10 cellular contexts compared by ENCODE assay signal in genomic region chr1:44418022-44418673, GRCh38. TPM values are rescaled to one million over a fixed set of nuclear protein-coding genes. Genes with fewer than 3 reads are reported as not detected.
A peak's percentile ranks its signal among the peaks of the same experiment; 100 is the strongest.
DNase-seq lines count a peak whose midpoint lies in the region; ATAC-seq, FAIRE-seq and TF ChIP-seq lines count a peak whose summit lies in the region.
"Had no signal": no experiment of that assay in that cellular context is flagged by ENCODE, and none has a peak within 500 bp of the region (broad histone marks: within the 10 kb centered on the region; RNA-seq: fewer than 3 reads in every experiment).

No MANE protein-coding gene starts in this region.

- H3K4me3 ChIP-seq in HepG2 (replicated peaks in 1 of 3; ENCODE audit: insufficient read depth in 1 of 3, low read depth in 2 of 3, low read length in 3 of 3) (peak overlapping the region in 1 of 3 experiments; percentile 14; a peak in 1 of 6 replicates), right lobe of liver (no peak overlapping the region), neural cell (ENCODE audit: low read length) (peak overlapping the region; percentile 62)

- H3K36me3 Mint-ChIP-seq in effector memory CD8-positive, alpha-beta T cell (ENCODE audit: insufficient read depth) = no peaks in the 10 kb centered on the region

- DNase-seq in HepG2 (ENCODE audit: low spot score) (no peak), right lobe of liver (no peak), left colon (no peak), inferior parietal cortex (ENCODE audit: extremely low spot score) (no peak), GM12892 (ENCODE audit: insufficient read length) (no peak)
- DNase-seq in effector memory CD8-positive, alpha-beta T cell = no peak
- DNase-seq: NCI-H1694 had no signal

- H3K4me2 ChIP-seq in HepG2 (ENCODE audit: low read depth, low read length) (no peak overlapping the region), neural cell (ENCODE audit: low read length) (no peak overlapping the region)

- 78% methylated on average over 46 of the region's 46 CpGs for WGBS in HepG2 (ENCODE audit: low lambda C conversion rate)
- 10% methylated on average over 40 of the region's 46 CpGs for WGBS in right lobe of liver (ENCODE audit: insufficient coverage, low coverage, low lambda C conversion rate, missing lambda C conversion rate)

- CTCF ChIA-PET in HepG2 (lab: Yijun Ruan, JAX; ENCODE audit: low intra/inter-chr PET ratio, low total read pairs) = no interaction called here

- no peak overlapping the region for H3K9ac ChIP-seq in HepG2 (ENCODE audit: insufficient read depth, low read depth, low read length)
- H3K9ac ChIP-seq in neural cell (ENCODE audit: low read length) = no peak overlapping the region

- H3K9me3 Mint-ChIP-seq in effector memory CD8-positive, alpha-beta T cell = no peaks in the 10 kb centered on the region

- TF ChIP-seq POLR2A in HepG2 (IDR thresholded peaks at IDR 0.05; ENCODE audit: insufficient read depth in 1 of 2, low read depth in 2 of 2, low read length in 2 of 2) (no peak), right lobe of liver (IDR thresholded peaks at IDR 0.05) (no peak), GM12892 (IDR thresholded peaks at IDR 0.05; ENCODE audit: low read depth, low read length) (no peak)

- H3K27ac ChIP-seq in HepG2 (ENCODE audit: extremely low read length, insufficient read depth, low read length) = no peak overlapping the region
- H3K27ac ChIP-seq in right lobe of liver = no peak overlapping the region
- no peak overlapping the region for H3K27ac ChIP-seq in neural cell (ENCODE audit: low read length)

- H3K4me1 ChIP-seq in HepG2 (ENCODE audit: insufficient read depth, low read length) (peaks cover 20% of the 10 kb centered on the region), right lobe of liver (peaks cover 0 to 7% (median 0%) of the 10 kb centered on the region in 4 donors)

- TF ChIP-seq EP300 in HepG2 (IDR thresholded peaks at IDR 0.05; ENCODE audit: low read depth in 2 of 2, low read length in 2 of 2) (no peak), HepG2 (CRISPR knock-in tag; IDR thresholded peaks at IDR 0.05; ENCODE audit: borderline replicate concordance) (no peak), neural cell (conservative IDR thresholded peaks at IDR 0.05; ENCODE audit: poor library complexity, severe bottlenecking) (no peak)

- no peak overlapping the region for H3K27ac Mint-ChIP-seq in effector memory CD8-positive, alpha-beta T cell

- H4K20me1 ChIP-seq in HepG2 (ENCODE audit: insufficient read depth, low read length) (peaks cover 5% of the 10 kb centered on the region; the same call in 1 of the 2 replicates), neural cell (ENCODE audit: insufficient read depth) (no peaks in the 10 kb centered on the region)

- in situ Hi-C loops in HepG2 (cut with HindIII; ENCODE audit: extremely low pct_ligation_motif_present, low pct_unique_long_range_greater_than_20kb) = no loop called here

- peak overlapping the region; percentile 46 to 48 for H3K4me3 Mint-ChIP-seq in effector memory CD8-positive, alpha-beta T cell

- TF ChIP-seq CTCF in HepG2 (CRISPR knock-in tag; IDR thresholded peaks at IDR 0.05) (no peak), right lobe of liver (IDR thresholded peaks at IDR 0.05) (no peak), neural cell (IDR thresholded peaks at IDR 0.05; ENCODE audit: poor library complexity, severe bottlenecking) (no peak)

- BruUV-seq in HepG2 (replicated peaks; lab: Mats Ljungman, UMichigan) = no TSS peak

- intact Hi-C loops in HepG2 (cut with micrococcal nuclease; ENCODE audit: unreplicated experiment) = no loop called here
- intact Hi-C loops in right lobe of liver (cut with DNase I) = no loop called here
- intact Hi-C loops in left colon (cut with DNase I, micrococcal nuclease) = no loop called here

- H3K36me3 ChIP-seq in HepG2 (replicated peaks in 1 of 2; ENCODE audit: control insufficient read depth in 1 of 2, insufficient read depth in 2 of 2, low read length in 2 of 2) = peaks cover under 1 to 17% of the 10 kb centered on the region in 2 experiments; a peak in 4 of 5 replicates
- no peaks in the 10 kb centered on the region for H3K36me3 ChIP-seq in right lobe of liver
- H3K36me3 ChIP-seq in neural cell (ENCODE audit: insufficient read depth, low read length) = no peaks in the 10 kb centered on the region

- FAIRE-seq in HepG2 (lab: Jason Lieb, UNC) (no peak), GM12892 (lab: Jason Lieb, UNC) (no peak)
- FAIRE-seq: TTC549 had no signal

- no peak overlapping the region for H2AFZ ChIP-seq in HepG2 (ENCODE audit: low read length)
- no peak overlapping the region for H2AFZ ChIP-seq in neural cell (ENCODE audit: low read depth, low read length)

- ATAC-seq in HepG2 (no peak), right lobe of liver (no peak), left colon (no peak), GM18520 (IDR thresholded peaks at IDR 0.05; ENCODE audit: unreplicated experiment) (no peak)
- peak; percentile 52 for ATAC-seq in effector memory CD8-positive, alpha-beta T cell (replicated peaks)

- POLR2A ChIA-PET in HepG2 (lab: Yijun Ruan, JAX) = no interaction called here

- H3K9me3 ChIP-seq in HepG2 (ENCODE audit: low read length) (no peaks in the 10 kb centered on the region), right lobe of liver (no peaks in the 10 kb centered on the region), neural cell (ENCODE audit: low read length) (no peaks in the 10 kb centered on the region)

- TF ChIP-seq RAD21 in HepG2 (CRISPR knock-in tag; IDR thresholded peaks at IDR 0.05) (no peak), neural cell (conservative IDR thresholded peaks at IDR 0.05) (no peak)

- no peaks in the 10 kb centered on the region for H3K79me2 ChIP-seq in HepG2 (ENCODE audit: insufficient read depth, low read length)
- H3K79me2 ChIP-seq in neural cell (replicated peaks; ENCODE audit: insufficient read depth, low read length) = no peaks in the 10 kb centered on the region

- peaks cover 3% of the 10 kb centered on the region for H3F3A ChIP-seq in neural cell (ENCODE audit: insufficient read depth, low read length, poor library complexity, severe bottlenecking)

- H3K27me3 ChIP-seq in HepG2 (ENCODE audit: control insufficient read depth in 1 of 2, insufficient read depth in 2 of 2, low read length in 2 of 2) (peaks cover 0 to 16% of the 10 kb centered on the region in 2 experiments; a peak in 2 of 5 replicates), right lobe of liver (peaks cover 10 to 44% of the 10 kb centered on the region in 2 donors), neural cell (ENCODE audit: insufficient read depth, low read depth, low read length) (peaks cover 77% of the 10 kb centered on the region)

- peaks cover 0 to 1% of the 10 kb centered on the region in 2 donors for H3K4me1 Mint-ChIP-seq in effector memory CD8-positive, alpha-beta T cell (ENCODE audit: low read depth in 2 of 2)

- peaks cover 19 to 38% of the 10 kb centered on the region in 2 donors for H3K27me3 Mint-ChIP-seq in effector memory CD8-positive, alpha-beta T cell

- no peaks in the 10 kb centered on the region for H3K9me2 ChIP-seq in neural cell (ENCODE audit: insufficient read depth, low read length)

TF ChIP-seq in HepG2, 621 proteins besides CTCF, POLR2A, EP300 and RAD21:
- TF ChIP-seq AGO1 (IDR thresholded peaks at IDR 0.05; ENCODE audit: low read depth, low read length, poor library complexity, severe bottlenecking) (peak; percentile 1), ZNF207 (IDR thresholded peaks at IDR 0.05; ENCODE audit: borderline replicate concordance) (no peak)

TF ChIP-seq in neural cell, 6 proteins besides CTCF, POLR2A, EP300 and RAD21:
- TF ChIP-seq EZH2 (IDR thresholded peaks at IDR 0.05; ENCODE audit: borderline replicate concordance, insufficient read depth, low read length, poor library complexity, severe bottlenecking) = peak; percentile 6
- TF ChIP-seq TAF1 (IDR thresholded peaks at IDR 0.05; ENCODE audit: low read depth) = no peak
- no peak for TF ChIP-seq SMC3 (conservative IDR thresholded peaks at IDR 0.05; ENCODE audit: poor library complexity)

RNA-seq across cellular contexts. Expression of gene RNF220, which starts 13.1 kb away (rescaled TPM):
- total RNA-seq in HepG2 (2016; rRNA removed; fragmentation: Illumina TruSeq; extraction: Trizol) (52.4 and 72.1 TPM in 2 replicates), right lobe of liver (10 to 100 TPM; 19.2 to 57.9 (median 23.0) TPM), left colon (10 to 100 TPM; 63.9 to 64.3 TPM)
- total RNA-seq in HepG2 (2016; cell fraction: cytosol; rRNA removed; fragmentation: Illumina TruSeq; extraction: Trizol; ENCODE audit: low read depth) = 22.8 and 23.7 TPM in 2 replicates
- total RNA-seq in HepG2 (2016; cell fraction: insoluble cytoplasmic fraction; rRNA removed; fragmentation: Illumina TruSeq; extraction: Trizol) = 47.5 and 68.7 TPM in 2 replicates
- total RNA-seq in HepG2 (2016; cell fraction: membrane; rRNA removed; fragmentation: Illumina TruSeq; extraction: Trizol) = 52.8 and 60.2 TPM in 2 replicates
- 35.2 and 42.6 TPM in 2 replicates for total RNA-seq in HepG2 (2016; cell fraction: nucleus; rRNA removed; fragmentation: Illumina TruSeq; extraction: Trizol)
- polyA plus RNA-seq in HepG2 (2011; rRNA removed) (48.2 and 67.9 TPM in 2 replicates), neural cell (142 and 161 TPM in 2 replicates)
- polyA plus RNA-seq in HepG2 (2011; cell fraction: cytosol; rRNA removed) = 66.3 and 73.5 TPM in 2 replicates
- 128 and 130 TPM in 2 replicates for polyA plus RNA-seq in HepG2 (2011; cell fraction: nucleus; rRNA removed)
- polyA plus RNA-seq in HepG2 (2012) = 78.4 and 79.8 TPM in 2 replicates
- polyA plus RNA-seq in HepG2 (2016; cell fraction: cytosol; fragmentation: Illumina TruSeq; extraction: Trizol; ENCODE audit: low read depth) = 28.1 and 30.5 TPM in 2 replicates
- 61.3 and 65.3 TPM in 2 replicates for polyA plus RNA-seq in HepG2 (2016; cell fraction: insoluble cytoplasmic fraction; fragmentation: Illumina TruSeq; extraction: Trizol; ENCODE audit: low read depth)
- polyA plus RNA-seq in HepG2 (2016; cell fraction: membrane; fragmentation: Illumina TruSeq; extraction: Trizol; ENCODE audit: low read depth) = 51.8 and 52.7 TPM in 2 replicates
- 73.3 and 76.8 TPM in 2 replicates for polyA plus RNA-seq in HepG2 (2016; cell fraction: nucleus; fragmentation: Illumina TruSeq; extraction: Trizol; ENCODE audit: insufficient read depth, low read depth)
- 59.9 and 60.3 TPM in 2 replicates for polyA minus RNA-seq in HepG2 (2011; rRNA and poly(A)+ RNA removed; ENCODE audit: low replicate concordance)
- 18.7 and 19.3 TPM in 2 replicates for polyA minus RNA-seq in HepG2 (2011; cell fraction: cytosol; rRNA and poly(A)+ RNA removed)
- 52.9 and 55.6 TPM in 2 replicates for polyA minus RNA-seq in HepG2 (2011; cell fraction: nucleus; rRNA and poly(A)+ RNA removed)
- polyA minus RNA-seq in neural cell = 75.6 and 76.2 TPM in 2 replicates
- polyA plus RNA-seq in GM12892 (2012; ENCODE audit: missing spikeins) = 57.5 TPM
